ENCODE assay signal across 30 cellular contexts in the genomic region with DNA sequence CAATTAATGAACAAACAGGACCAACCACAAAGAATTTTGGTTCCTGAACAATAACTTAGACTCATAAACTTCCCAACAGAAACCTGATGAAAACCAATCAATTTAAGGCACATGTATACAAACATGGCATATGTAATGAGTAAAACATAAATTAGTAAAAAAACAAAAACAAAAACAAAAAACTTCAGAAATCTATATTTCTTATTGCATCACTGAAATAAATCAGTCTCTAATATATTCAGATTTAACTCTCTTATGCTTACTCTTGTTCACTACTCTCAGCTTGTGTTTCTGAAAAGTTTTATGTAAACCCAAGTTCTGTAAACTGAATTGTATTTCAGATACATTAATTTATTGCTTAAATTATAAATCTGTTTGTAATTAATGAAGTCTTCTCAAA.
"Had no signal": no experiment of that assay in that cellular context is flagged by ENCODE, and none has a peak within 500 bp of the region (broad histone marks: within the 10 kb centered on the region; RNA-seq: fewer than 3 reads in every experiment).

No MANE protein-coding gene starts in this region.

- H3K36me3 ChIP-seq: ascending aorta, cardiac muscle cell had no signal

- H3K27ac ChIP-seq: ascending aorta, cardiac muscle cell, VCaP had no signal

- DNase-seq: activated B cell treated with CpG ODN at 0.5 μM for 24 hours; activated CD4-positive, alpha-beta memory T cell treated with anti-CD3 and anti-CD28 coated beads, Interleukin-2, amount 10 ng/mL, durations not matched to agents 7 days and 5 days; activated CD4-positive, alpha-beta T cell treated with anti-CD3 and anti-CD28 coated beads for 4 hours; activated CD4-positive, alpha-beta T cell treated with anti-CD3 and anti-CD28 coated beads, Interleukin-2, amount 10 ng/mL, durations not matched to agents 7 days and 5 days; activated CD4-positive, alpha-beta T cell treated with anti-CD3 and anti-CD28 coated beads, Interleukin-2, amount 50 U/mL, for 48 hours; activated CD4-positive, CD25-positive, alpha-beta regulatory T cell treated with anti-CD3 and anti-CD28 coated beads, Interleukin-2, amount 50 U/mL, for 72 hours; activated CD8-positive, alpha-beta memory T cell treated with anti-CD3 and anti-CD28 coated beads for 24 hours; activated CD8-positive, alpha-beta memory T cell treated with anti-CD3 and anti-CD28 coated beads, Interleukin-2, amount 10 ng/mL, durations not matched to agents 7 days and 5 days; activated CD8-positive, alpha-beta memory T cell treated with anti-CD3 and anti-CD28 coated beads, Interleukin-2, amount 50 U/mL, for 48 hours; activated CD8-positive, alpha-beta T cell treated with anti-CD3 and anti-CD28 coated beads, Interleukin-2, amount 10 ng/mL, durations not matched to agents 7 days and 5 days; activated effector memory CD4-positive, alpha-beta T cell treated with Interleukin-2 at 50 U/mL for 16 hours; activated gamma-delta T cell; activated naive CD4-positive, alpha-beta T cell treated with anti-CD3 and anti-CD28 coated beads, Interleukin-2, amount 10 ng/mL, durations not matched to agents 7 days and 5 days; activated naive CD4-positive, alpha-beta T cell treated with Interleukin-2 at 50 U/mL for 16 hours; activated naive CD8-positive, alpha-beta T cell treated with anti-CD3 and anti-CD28 coated beads, Interleukin-2, amount 10 ng/mL, durations not matched to agents 7 days and 5 days; activated naive CD8-positive, alpha-beta T cell treated with anti-CD3 and anti-CD28 coated beads, Interleukin-2, amount 50 U/mL, for 24 hours; activated T-cell treated with anti-CD3 and anti-CD28 coated beads, Interleukin-2, amount 50 U/mL, for 24 hours; activated T-cell treated with anti-CD3 and anti-CD28 coated beads, Interleukin-2, amount 50 U/mL, for 48 hours; amygdala; anterior cingulate cortex; caudate nucleus; cerebellar nuclear complex; T-helper 1 cell; T-helper 2 cell; T-helper 9 cell had no signal

- H3K4me1 ChIP-seq: ascending aorta had no signal

- H3K27me3 ChIP-seq: ascending aorta had no signal

- H3K4me3 ChIP-seq: ascending aorta, cardiac muscle cell had no signal

- ATAC-seq: activated CD8-positive, alpha-beta memory T cell treated with anti-CD3 and anti-CD28 coated beads, Interleukin-2, amount 10 ng/mL, durations not matched to agents 7 days and 5 days; activated CD8-positive, alpha-beta T cell treated with anti-CD3 and anti-CD28 coated beads, Interleukin-2, amount 10 ng/mL, durations not matched to agents 7 days and 5 days; activated naive CD8-positive, alpha-beta T cell treated with anti-CD3 and anti-CD28 coated beads, Interleukin-2, amount 50 U/mL, for 24 hours had no signal

- FAIRE-seq: bronchial epithelial cell, TTC549 had no signal

- H3K9me3 ChIP-seq: ascending aorta had no signal
